8 cellular contexts compared by ENCODE assay signal in the genomic region with DNA sequence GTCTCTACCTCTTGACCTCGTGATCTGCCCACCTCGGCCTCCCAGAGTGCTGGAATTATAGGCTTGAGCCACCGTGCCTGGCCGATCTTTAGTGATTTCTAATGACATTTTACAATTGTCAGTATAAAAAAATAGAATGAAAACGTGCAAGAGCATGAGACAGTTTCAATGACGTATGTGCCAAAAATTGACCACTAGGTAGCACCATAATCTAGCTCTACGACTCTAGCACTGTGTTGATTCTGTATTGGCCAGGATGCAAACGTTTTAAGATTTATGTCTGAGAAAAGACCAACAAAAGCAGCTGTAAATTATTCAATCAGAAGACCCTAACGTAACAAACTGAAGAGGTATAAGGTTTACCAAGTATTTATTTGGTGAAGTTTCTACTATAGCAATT.
A peak's percentile ranks its signal among the peaks of the same experiment; 100 is the strongest.
DNase-seq lines count a peak whose midpoint lies in the region; ATAC-seq and TF ChIP-seq lines count a peak whose summit lies in the region.
"Had no signal": no experiment of that assay in that cellular context is flagged by ENCODE, and none has a peak within 500 bp of the region (broad histone marks: within the 10 kb centered on the region; RNA-seq: fewer than 3 reads in every experiment).

No MANE protein-coding gene starts in this region.

- H3K9me3 ChIP-seq in parathyroid adenoma (ENCODE audit: control insufficient read depth, low read length), result no peaks in the 10 kb centered on the region

- H2AFZ ChIP-seq in parathyroid adenoma, result no peak overlapping the region

- H3K4me2 ChIP-seq in parathyroid adenoma (ENCODE audit: low read length), result no peak overlapping the region

- H3K9ac ChIP-seq in parathyroid adenoma, result no peak overlapping the region

- no peak for ATAC-seq in HG03354 (IDR thresholded peaks at IDR 0.05; ENCODE audit: poor library complexity, severe bottlenecking, unreplicated experiment)

- no peak for DNase-seq in GM06990 (ENCODE audit: extremely low read depth, insufficient read length)
- peak; percentile 52 for DNase-seq in NAMALWA (ENCODE audit: low spot score)
- peak; percentile 18 for DNase-seq in epithelial cell of esophagus (ENCODE audit: low read depth)
- DNase-seq in activated CD4-positive, alpha-beta T cell treated with anti-CD3 and anti-CD28 coated beads, Interleukin-2, amount 50 U/mL, for 48 hours, result no peak
- no peak for DNase-seq in NK-92 treated with Interleukin-12 subunit alpha and Interleukin-12 subunit beta, amount 100 ng/mL, for 24 hours (lab: John Stamatoyannopoulos, UW)
- DNase-seq: H9 had no signal

- H3K27me3 ChIP-seq in GM06990 (replicated peaks; ENCODE audit: control insufficient read depth, insufficient read depth, low read length) (no peaks in the 10 kb centered on the region), parathyroid adenoma (ENCODE audit: control insufficient read depth, insufficient read depth, low read length) (no peaks in the 10 kb centered on the region)

- no peaks in the 10 kb centered on the region for H3K79me2 ChIP-seq in parathyroid adenoma

- TF ChIP-seq CTCF in GM06990 (IDR thresholded peaks at IDR 0.05; ENCODE audit: insufficient read depth, low read length, poor library complexity, severe bottlenecking), result peak; percentile 38
- TF ChIP-seq CTCF in epithelial cell of esophagus (IDR thresholded peaks at IDR 0.05; ENCODE audit: insufficient read depth, low read depth, low read length, missing control alignments), result no peak
- peak; percentile 17 for TF ChIP-seq CTCF in parathyroid adenoma (IDR thresholded peaks at IDR 0.05)

- no peak overlapping the region for H3K27ac ChIP-seq in parathyroid adenoma

- no peak overlapping the region for H3K4me3 ChIP-seq in GM06990 (replicated peaks; ENCODE audit: low read depth, low read length)
- H3K4me3 ChIP-seq in epithelial cell of esophagus (ENCODE audit: low read length), result no peak overlapping the region
- H3K4me3 ChIP-seq in parathyroid adenoma (ENCODE audit: low read depth, low read length), result no peak overlapping the region

- H3K36me3 ChIP-seq in GM06990 (ENCODE audit: control insufficient read depth, insufficient read depth, low read length) (no peaks in the 10 kb centered on the region), parathyroid adenoma (ENCODE audit: control insufficient read depth, insufficient read depth, low read length) (no peaks in the 10 kb centered on the region)

- no peaks in the 10 kb centered on the region for H3K4me1 ChIP-seq in parathyroid adenoma

Comparison
In these comparisons a context has a peak if more than half of its experiments do, and no peak if none do; other contexts are left out.
1. DNase-seq: peak in NAMALWA (single experiment) and epithelial cell of esophagus (single experiment); none in GM06990 (single experiment), activated CD4-positive, alpha-beta T cell treated with anti-CD3 and anti-CD28 coated beads, Interleukin-2, amount 50 U/mL, for 48 hours (0 of 2) and NK-92 treated with Interleukin-12 subunit alpha and Interleukin-12 subunit beta, amount 100 ng/mL, for 24 hours (single experiment).